40 cellular contexts compared by ENCODE assay signal in the genomic region with DNA sequence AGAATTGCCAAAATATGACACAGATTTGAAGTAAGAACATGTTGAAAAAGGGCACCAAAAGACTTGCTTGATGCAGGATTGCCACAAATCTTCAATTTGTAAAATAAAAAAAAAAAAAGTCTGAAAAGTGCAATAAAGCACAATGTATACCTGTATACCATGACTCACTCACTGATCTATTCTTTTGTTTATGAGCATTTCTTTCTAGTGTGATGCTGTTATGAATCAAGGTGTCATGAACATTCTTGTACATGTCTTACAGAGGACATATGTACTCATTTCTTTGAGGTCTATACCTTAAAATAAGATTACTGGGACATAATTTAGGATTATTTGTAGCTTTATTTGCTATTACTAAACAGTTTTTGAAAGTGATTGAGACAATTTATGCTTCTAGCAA.
"Had no signal": no experiment of that assay in that cellular context is flagged by ENCODE, and none has a peak within 500 bp of the region (broad histone marks: within the 10 kb centered on the region; RNA-seq: fewer than 3 reads in every experiment).

No MANE protein-coding gene starts in this region.

- H3K4me1 ChIP-seq: adrenal gland, ascending aorta, body of pancreas, breast epithelium had no signal

- H3K27ac Mint-ChIP-seq: activated naive CD4-positive, alpha-beta T cell treated with anti-CD3 and anti-CD28 coated beads for 36 hours; activated naive CD4-positive, alpha-beta T cell treated with anti-CD3 and anti-CD28 coated beads, Interleukin-2, amount 10 ng/mL, durations not matched to agents 7 days and 5 days; activated naive CD4-positive, alpha-beta T cell treated with anti-CD3 and anti-CD28 coated beads, Interleukin-2, amount 50 U/mL, for 24 hours; activated naive CD4-positive, alpha-beta T cell treated with anti-CD3 and anti-CD28 coated beads, Interleukin-2, amount 50 U/mL, for 72 hours; activated naive CD8-positive, alpha-beta T cell; activated naive CD8-positive, alpha-beta T cell treated with anti-CD3 and anti-CD28 coated beads for 36 hours; activated naive CD8-positive, alpha-beta T cell treated with anti-CD3 and anti-CD28 coated beads, Interleukin-2, amount 10 ng/mL, durations not matched to agents 7 days and 5 days; activated naive CD8-positive, alpha-beta T cell treated with anti-CD3 and anti-CD28 coated beads, Interleukin-2, amount 50 U/mL, for 24 hours; activated T-cell treated with anti-CD3 and anti-CD28 coated beads, Interleukin-2, amount 50 U/mL, for 24 hours; activated T-cell treated with anti-CD3 and anti-CD28 coated beads, Interleukin-2, amount 50 U/mL, for 72 hours; activated T-helper 1 cell treated with anti-CD3 and anti-CD28 coated beads, Interleukin-12 subunit alpha, Interleukin-12 subunit beta, Interleukin-2, Interleukin-4 antibody, amounts not matched to agents 30 ng/mL and 10 ng/mL and 1 ng/mL, durations not matched to agents 14 hours and 24 hours and 36 hours; activated T-helper 17 cell treated with anti-CD3 and anti-CD28 coated beads, Interleukin-2, amount 50 U/mL, for 72 hours; activated T-helper 2 cell treated with anti-CD3 and anti-CD28 coated beads, Interferon-gamma antibody, Interleukin-2, Interleukin-4, amounts not matched to agents 10 μg/mL and 5 μg/mL and 100 μg/mL, durations not matched to agents 14 hours and 24 hours and 36 hours; brain had no signal

- FAIRE-seq: astrocyte had no signal

- DNase-seq: activated effector memory CD4-positive, alpha-beta T cell treated with anti-CD3 and anti-CD28 coated beads, Interleukin-2, amount 50 U/mL, for 16 hours; activated effector memory CD4-positive, alpha-beta T cell treated with Interleukin-2 at 50 U/mL for 16 hours; activated gamma-delta T cell; activated gamma-delta T cell treated with Interleukin-2 at 50 U/mL for 16 hours; activated naive CD4-positive, alpha-beta T cell; activated naive CD4-positive, alpha-beta T cell treated with anti-CD3 and anti-CD28 coated beads for 36 hours; activated naive CD4-positive, alpha-beta T cell treated with anti-CD3 and anti-CD28 coated beads, Interleukin-2, amount 10 ng/mL, durations not matched to agents 7 days and 5 days; activated naive CD4-positive, alpha-beta T cell treated with anti-CD3 and anti-CD28 coated beads, Interleukin-2, amount 50 U/mL, for 16 hours; activated naive CD4-positive, alpha-beta T cell treated with Interleukin-2 at 50 U/mL for 16 hours; activated naive CD8-positive, alpha-beta T cell treated with anti-CD3 and anti-CD28 coated beads for 36 hours; activated naive CD8-positive, alpha-beta T cell treated with anti-CD3 and anti-CD28 coated beads, Interleukin-2, amount 10 ng/mL, durations not matched to agents 7 days and 5 days; activated naive CD8-positive, alpha-beta T cell treated with anti-CD3 and anti-CD28 coated beads, Interleukin-2, amount 50 U/mL, for 24 hours; activated T-cell treated with anti-CD3 and anti-CD28 coated beads for 4 hours; activated T-cell treated with anti-CD3 and anti-CD28 coated beads, Interleukin-2, amount 50 U/mL, for 1 hour; activated T-cell treated with anti-CD3 and anti-CD28 coated beads, Interleukin-2, amount 50 U/mL, for 24 hours; activated T-cell treated with anti-CD3 and anti-CD28 coated beads, Interleukin-2, amount 50 U/mL, for 4 hours; activated T-cell treated with anti-CD3 and anti-CD28 coated beads, Interleukin-2, amount 50 U/mL, for 48 hours; activated T-cell treated with anti-CD3 and anti-CD28 coated beads, Interleukin-2, amount 50 U/mL, for 72 hours; adrenal gland; amniotic stem cell; amygdala; anterior cingulate cortex; aorta; body of pancreas; brain microvascular endothelial cell; caudate nucleus; central memory CD4-positive, alpha-beta T cell; cerebellar nuclear complex had no signal

- H3K4me1 Mint-ChIP-seq: activated naive CD4-positive, alpha-beta T cell treated with anti-CD3 and anti-CD28 coated beads, Interleukin-2, amount 10 ng/mL, durations not matched to agents 7 days and 5 days; activated naive CD4-positive, alpha-beta T cell treated with anti-CD3 and anti-CD28 coated beads, Interleukin-2, amount 50 U/mL, for 24 hours; activated naive CD8-positive, alpha-beta T cell treated with anti-CD3 and anti-CD28 coated beads for 36 hours; activated naive CD8-positive, alpha-beta T cell treated with anti-CD3 and anti-CD28 coated beads, Interleukin-2, amount 10 ng/mL, durations not matched to agents 7 days and 5 days; activated naive CD8-positive, alpha-beta T cell treated with anti-CD3 and anti-CD28 coated beads, Interleukin-2, amount 50 U/mL, for 24 hours; activated T-helper 17 cell treated with anti-CD3 and anti-CD28 coated beads, Interleukin-2, amount 50 U/mL, for 72 hours; brain; central memory CD8-positive, alpha-beta T cell had no signal

- H3K9me3 Mint-ChIP-seq: activated naive CD4-positive, alpha-beta T cell treated with anti-CD3 and anti-CD28 coated beads for 36 hours; activated naive CD4-positive, alpha-beta T cell treated with anti-CD3 and anti-CD28 coated beads, Interleukin-2, amount 10 ng/mL, durations not matched to agents 7 days and 5 days; activated naive CD8-positive, alpha-beta T cell treated with anti-CD3 and anti-CD28 coated beads for 36 hours; activated naive CD8-positive, alpha-beta T cell treated with anti-CD3 and anti-CD28 coated beads, Interleukin-2, amount 10 ng/mL, durations not matched to agents 7 days and 5 days; activated T-helper 1 cell treated with anti-CD3 and anti-CD28 coated beads, Interleukin-12 subunit alpha, Interleukin-12 subunit beta, Interleukin-2, Interleukin-4 antibody, amounts not matched to agents 30 ng/mL and 10 ng/mL and 1 ng/mL, durations not matched to agents 14 hours and 24 hours and 36 hours; activated T-helper 2 cell treated with anti-CD3 and anti-CD28 coated beads, Interferon-gamma antibody, Interleukin-2, Interleukin-4, amounts not matched to agents 10 μg/mL and 5 μg/mL and 100 μg/mL, durations not matched to agents 14 hours and 24 hours and 36 hours had no signal

- H3K27me3 ChIP-seq: adrenal gland, ascending aorta, body of pancreas, brain microvascular endothelial cell, breast epithelium, cardiac muscle cell had no signal

- H3K36me3 ChIP-seq: adrenal gland, ascending aorta, brain microvascular endothelial cell, breast epithelium, cardiac muscle cell had no signal

- H3K27ac ChIP-seq: adrenal gland, ascending aorta, body of pancreas, brain microvascular endothelial cell, breast epithelium, cardiac muscle cell had no signal

- ATAC-seq: activated naive CD4-positive, alpha-beta T cell treated with anti-CD3 and anti-CD28 coated beads, Interleukin-2, amount 50 U/mL, for 72 hours; activated naive CD8-positive, alpha-beta T cell treated with anti-CD3 and anti-CD28 coated beads, Interleukin-2, amount 50 U/mL, for 24 hours; activated T-cell treated with anti-CD3 and anti-CD28 coated beads, Interleukin-2, amount 50 U/mL, for 4 hours; activated T-cell treated with anti-CD3 and anti-CD28 coated beads, Interleukin-2, amount 50 U/mL, for 72 hours; activated T-helper 17 cell treated with anti-CD3 and anti-CD28 coated beads, Interleukin-2, amount 50 U/mL, for 72 hours; body of pancreas had no signal

- H3K9me3 ChIP-seq: adrenal gland, ascending aorta, breast epithelium had no signal

- H3K36me3 Mint-ChIP-seq: activated naive CD4-positive, alpha-beta T cell treated with anti-CD3 and anti-CD28 coated beads, Interleukin-2, amount 10 ng/mL, durations not matched to agents 7 days and 5 days; activated naive CD4-positive, alpha-beta T cell treated with anti-CD3 and anti-CD28 coated beads, Interleukin-2, amount 50 U/mL, for 24 hours; activated naive CD4-positive, alpha-beta T cell treated with anti-CD3 and anti-CD28 coated beads, Interleukin-2, amount 50 U/mL, for 72 hours; activated naive CD8-positive, alpha-beta T cell; activated naive CD8-positive, alpha-beta T cell treated with anti-CD3 and anti-CD28 coated beads for 36 hours; activated naive CD8-positive, alpha-beta T cell treated with anti-CD3 and anti-CD28 coated beads, Interleukin-2, amount 10 ng/mL, durations not matched to agents 7 days and 5 days; brain had no signal

- H3K4me3 ChIP-seq: adrenal gland, ascending aorta, body of pancreas, breast epithelium, cardiac muscle cell had no signal

- H3K27me3 Mint-ChIP-seq: activated naive CD4-positive, alpha-beta T cell treated with anti-CD3 and anti-CD28 coated beads, Interleukin-2, amount 10 ng/mL, durations not matched to agents 7 days and 5 days; activated naive CD8-positive, alpha-beta T cell; activated naive CD8-positive, alpha-beta T cell treated with anti-CD3 and anti-CD28 coated beads, Interleukin-2, amount 10 ng/mL, durations not matched to agents 7 days and 5 days; activated naive CD8-positive, alpha-beta T cell treated with anti-CD3 and anti-CD28 coated beads, Interleukin-2, amount 50 U/mL, for 24 hours; activated T-helper 17 cell treated with anti-CD3 and anti-CD28 coated beads, Interleukin-2, amount 50 U/mL, for 72 hours; central memory CD8-positive, alpha-beta T cell had no signal

- H3K4me3 Mint-ChIP-seq: activated naive CD4-positive, alpha-beta T cell treated with anti-CD3 and anti-CD28 coated beads for 36 hours; activated naive CD4-positive, alpha-beta T cell treated with anti-CD3 and anti-CD28 coated beads, Interleukin-2, amount 10 ng/mL, durations not matched to agents 7 days and 5 days; activated naive CD4-positive, alpha-beta T cell treated with anti-CD3 and anti-CD28 coated beads, Interleukin-2, amount 50 U/mL, for 24 hours; activated naive CD8-positive, alpha-beta T cell; activated naive CD8-positive, alpha-beta T cell treated with anti-CD3 and anti-CD28 coated beads for 36 hours; activated naive CD8-positive, alpha-beta T cell treated with anti-CD3 and anti-CD28 coated beads, Interleukin-2, amount 10 ng/mL, durations not matched to agents 7 days and 5 days; activated naive CD8-positive, alpha-beta T cell treated with anti-CD3 and anti-CD28 coated beads, Interleukin-2, amount 50 U/mL, for 24 hours; activated T-cell treated with anti-CD3 and anti-CD28 coated beads, Interleukin-2, amount 50 U/mL, for 24 hours; activated T-cell treated with anti-CD3 and anti-CD28 coated beads, Interleukin-2, amount 50 U/mL, for 4 hours; activated T-cell treated with anti-CD3 and anti-CD28 coated beads, Interleukin-2, amount 50 U/mL, for 72 hours; activated T-helper 1 cell treated with anti-CD3 and anti-CD28 coated beads, Interleukin-12 subunit alpha, Interleukin-12 subunit beta, Interleukin-2, Interleukin-4 antibody, amounts not matched to agents 30 ng/mL and 10 ng/mL and 1 ng/mL, durations not matched to agents 14 hours and 24 hours and 36 hours; activated T-helper 17 cell treated with anti-CD3 and anti-CD28 coated beads, Interleukin-2, amount 50 U/mL, for 72 hours; brain; central memory CD8-positive, alpha-beta T cell had no signal
